1 cellular context compared by ENCODE assay signal in the genomic region with DNA sequence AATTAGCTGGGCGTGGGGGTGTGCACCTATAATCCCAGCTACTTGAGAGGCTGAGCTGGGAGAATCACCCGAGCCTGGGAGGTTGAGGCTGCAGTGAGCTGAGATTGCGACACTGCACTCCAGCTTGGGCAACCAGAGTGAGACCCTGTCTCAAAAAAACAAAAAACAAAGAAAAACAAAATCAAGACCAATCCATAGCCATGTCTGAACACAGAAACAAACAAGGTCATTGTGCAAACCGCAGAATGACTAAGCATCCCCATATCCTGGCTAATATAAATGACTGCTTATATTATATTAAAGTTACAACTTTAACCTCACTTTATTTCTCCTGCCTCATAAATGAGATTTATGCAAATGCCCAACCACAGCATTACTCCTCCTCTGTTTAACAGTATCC.
A peak's percentile ranks its signal among the peaks of the same experiment; 100 is the strongest.
TF ChIP-seq lines count a peak whose summit lies in the region.

No MANE protein-coding gene starts in this region.

TF ChIP-seq in K562, 482 proteins besides CTCF, POLR2A, EP300 and RAD21 (continued from another document):
- TF ChIP-seq, protein P1, sequence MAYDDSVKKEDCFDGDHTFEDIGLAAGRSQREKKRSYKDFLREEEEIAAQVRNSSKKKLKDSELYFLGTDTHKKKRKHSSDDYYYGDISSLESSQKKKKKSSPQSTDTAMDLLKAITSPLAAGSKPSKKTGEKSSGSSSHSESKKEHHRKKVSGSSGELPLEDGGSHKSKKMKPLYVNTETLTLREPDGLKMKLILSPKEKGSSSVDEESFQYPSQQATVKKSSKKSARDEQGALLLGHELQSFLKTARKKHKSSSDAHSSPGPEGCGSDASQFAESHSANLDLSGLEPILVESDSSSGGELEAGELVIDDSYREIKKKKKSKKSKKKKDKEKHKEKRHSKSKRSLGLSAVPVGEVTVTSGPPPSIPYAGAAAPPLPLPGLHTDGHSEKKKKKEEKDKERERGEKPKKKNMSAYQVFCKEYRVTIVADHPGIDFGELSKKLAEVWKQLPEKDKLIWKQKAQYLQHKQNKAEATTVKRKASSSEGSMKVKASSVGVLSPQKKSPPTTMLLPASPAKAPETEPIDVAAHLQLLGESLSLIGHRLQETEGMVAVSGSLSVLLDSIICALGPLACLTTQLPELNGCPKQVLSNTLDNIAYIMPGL (CRISPR knock-in tag; IDR thresholded peaks at IDR 0.05): no peak
- TF ChIP-seq, protein P2, sequence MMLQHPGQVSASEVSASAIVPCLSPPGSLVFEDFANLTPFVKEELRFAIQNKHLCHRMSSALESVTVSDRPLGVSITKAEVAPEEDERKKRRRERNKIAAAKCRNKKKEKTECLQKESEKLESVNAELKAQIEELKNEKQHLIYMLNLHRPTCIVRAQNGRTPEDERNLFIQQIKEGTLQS (IDR thresholded peaks at IDR 0.05): peak; percentile 41; the same call in 1 of the 2 replicates
- TF ChIP-seq, protein P2 (CRISPR knock-in tag; conservative IDR thresholded peaks at IDR 0.05): no peak
- TF ChIP-seq, protein P3, sequence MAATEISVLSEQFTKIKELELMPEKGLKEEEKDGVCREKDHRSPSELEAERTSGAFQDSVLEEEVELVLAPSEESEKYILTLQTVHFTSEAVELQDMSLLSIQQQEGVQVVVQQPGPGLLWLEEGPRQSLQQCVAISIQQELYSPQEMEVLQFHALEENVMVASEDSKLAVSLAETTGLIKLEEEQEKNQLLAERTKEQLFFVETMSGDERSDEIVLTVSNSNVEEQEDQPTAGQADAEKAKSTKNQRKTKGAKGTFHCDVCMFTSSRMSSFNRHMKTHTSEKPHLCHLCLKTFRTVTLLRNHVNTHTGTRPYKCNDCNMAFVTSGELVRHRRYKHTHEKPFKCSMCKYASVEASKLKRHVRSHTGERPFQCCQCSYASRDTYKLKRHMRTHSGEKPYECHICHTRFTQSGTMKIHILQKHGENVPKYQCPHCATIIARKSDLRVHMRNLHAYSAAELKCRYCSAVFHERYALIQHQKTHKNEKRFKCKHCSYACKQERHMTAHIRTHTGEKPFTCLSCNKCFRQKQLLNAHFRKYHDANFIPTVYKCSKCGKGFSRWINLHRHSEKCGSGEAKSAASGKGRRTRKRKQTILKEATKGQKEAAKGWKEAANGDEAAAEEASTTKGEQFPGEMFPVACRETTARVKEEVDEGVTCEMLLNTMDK (IDR thresholded peaks at IDR 0.05; ENCODE audit: borderline replicate concordance, insufficient read depth, low read depth, low read length, poor library complexity, severe bottlenecking): no peak
- TF ChIP-seq MTA3 (IDR thresholded peaks at IDR 0.05; ENCODE audit: borderline replicate concordance) (no peak), KLF13 (tag; IDR thresholded peaks at IDR 0.05; ENCODE audit: borderline replicate concordance, low read depth) (no peak), ESRRA (IDR thresholded peaks at IDR 0.05; ENCODE audit: borderline replicate concordance, low read depth) (peak; percentile 62; the same call in 1 of the 2 replicates), HNRNPLL (IDR thresholded peaks at IDR 0.05; ENCODE audit: low read depth, low read length, poor library complexity, severe bottlenecking) (no peak), SETDB1 (IDR thresholded peaks at IDR 0.05; ENCODE audit: low read length) (no peak), ZNF717 (CRISPR knock-in tag; IDR thresholded peaks at IDR 0.05) (no peak), ETS2 (tag; IDR thresholded peaks at IDR 0.05; ENCODE audit: borderline replicate concordance, poor library complexity, severe bottlenecking) (no peak), CEBPB (tag; IDR thresholded peaks at IDR 0.05) (peak; percentile 91), FOXA3 (CRISPR knock-in tag; conservative IDR thresholded peaks at IDR 0.05 in 1 of 2, IDR thresholded peaks at IDR 0.05 in 1 of 2) (no peak), ZNF124 (CRISPR knock-in tag; IDR thresholded peaks at IDR 0.05) (no peak), EWSR1 (IDR thresholded peaks at IDR 0.05; ENCODE audit: borderline replicate concordance, low read depth, partially characterized antibody) (no peak), RBBP5 (IDR thresholded peaks at IDR 0.05; ENCODE audit: borderline replicate concordance, insufficient read depth, low read length, poor library complexity, severe bottlenecking) (no peak), HDAC1 (IDR thresholded peaks at IDR 0.05) (peak in 1 of 2 experiments; percentile 48; a peak in 1 of 4 replicates), MYBL2 (IDR thresholded peaks at IDR 0.05; ENCODE audit: low read depth) (no peak), MYBL2 (CRISPR knock-in tag; IDR thresholded peaks at IDR 0.05; ENCODE audit: borderline replicate concordance) (no peak), SMARCE1 (IDR thresholded peaks at IDR 0.05) (peak; percentile 47; the same call in 1 of the 2 replicates), MAFG (tag; conservative IDR thresholded peaks at IDR 0.05) (peak; percentile 77), ZNF551 (CRISPR knock-in tag; IDR thresholded peaks at IDR 0.05) (no peak), SMARCA4 (IDR thresholded peaks at IDR 0.05) (peak; percentile 60; the same call in 1 of the 2 replicates), TAF15 (IDR thresholded peaks at IDR 0.05; ENCODE audit: low read depth, low read length) (no peak), DPF2 (IDR thresholded peaks at IDR 0.05) (peak; percentile 53; the same call in 1 of the 2 replicates), TAF9B (IDR thresholded peaks at IDR 0.05; ENCODE audit: partially characterized antibody) (no peak), SIRT6 (IDR thresholded peaks at IDR 0.05; ENCODE audit: low read depth, low read length) (no peak), CBFB (CRISPR knock-in tag; IDR thresholded peaks at IDR 0.05) (no peak), SMAD1 (IDR thresholded peaks at IDR 0.05; ENCODE audit: low read depth, low read length, partially characterized antibody) (no peak), YY1 (IDR thresholded peaks at IDR 0.05; ENCODE audit: borderline replicate concordance in 1 of 3, control insufficient read depth in 1 of 3, extremely low read depth in 1 of 3, insufficient read depth in 3 of 3, insufficient read length in 1 of 3, insufficient replicate concordance in 2 of 3, low read depth in 1 of 3, low read length in 2 of 3) (no peak), NCOR1 (IDR thresholded peaks at IDR 0.05) (no peak), DNMT1 (IDR thresholded peaks at IDR 0.05) (no peak), ZNF41 (CRISPR knock-in tag; conservative IDR thresholded peaks at IDR 0.05) (no peak), ZNF696 (CRISPR knock-in tag; conservative IDR thresholded peaks at IDR 0.05) (no peak), FOXP1 (CRISPR knock-in tag; IDR thresholded peaks at IDR 0.05) (no peak), ZZZ3 (IDR thresholded peaks at IDR 0.05) (no peak), POLR2H (tag; IDR thresholded peaks at IDR 0.05; ENCODE audit: low read depth) (no peak), NR1H2 (CRISPR knock-in tag; IDR thresholded peaks at IDR 0.05) (no peak), SLC30A9 (CRISPR knock-in tag; IDR thresholded peaks at IDR 0.05) (no peak), MAFK (IDR thresholded peaks at IDR 0.05; ENCODE audit: low read length) (peak; percentile 53; the same call in 1 of the 2 replicates), SMC3 (conservative IDR thresholded peaks at IDR 0.05; ENCODE audit: insufficient read depth, low read depth, low read length) (no peak), ZNF316 (IDR thresholded peaks at IDR 0.05) (peak; percentile 84), RBM14 (IDR thresholded peaks at IDR 0.05; ENCODE audit: borderline replicate concordance, insufficient read depth, low read depth, low read length) (no peak), RFX5 (IDR thresholded peaks at IDR 0.05; ENCODE audit: low read depth, low read length) (no peak), FOXA1 (IDR thresholded peaks at IDR 0.05; ENCODE audit: borderline replicate concordance) (no peak), PHF20 (IDR thresholded peaks at IDR 0.05; ENCODE audit: partially characterized antibody) (peak; percentile 2), FOXK2 (conservative IDR thresholded peaks at IDR 0.05 in 1 of 2, IDR thresholded peaks at IDR 0.05 in 1 of 2; ENCODE audit: low read depth in 2 of 2) (no peak), PRPF4 (IDR thresholded peaks at IDR 0.05; ENCODE audit: insufficient read depth, low read depth, low read length, poor library complexity, severe bottlenecking) (no peak), NFRKB (IDR thresholded peaks at IDR 0.05; ENCODE audit: low read depth) (no peak), RFX1 (IDR thresholded peaks at IDR 0.05) (no peak), ARNT (IDR thresholded peaks at IDR 0.05) (no peak)
- TF ChIP-seq, protein P4, sequence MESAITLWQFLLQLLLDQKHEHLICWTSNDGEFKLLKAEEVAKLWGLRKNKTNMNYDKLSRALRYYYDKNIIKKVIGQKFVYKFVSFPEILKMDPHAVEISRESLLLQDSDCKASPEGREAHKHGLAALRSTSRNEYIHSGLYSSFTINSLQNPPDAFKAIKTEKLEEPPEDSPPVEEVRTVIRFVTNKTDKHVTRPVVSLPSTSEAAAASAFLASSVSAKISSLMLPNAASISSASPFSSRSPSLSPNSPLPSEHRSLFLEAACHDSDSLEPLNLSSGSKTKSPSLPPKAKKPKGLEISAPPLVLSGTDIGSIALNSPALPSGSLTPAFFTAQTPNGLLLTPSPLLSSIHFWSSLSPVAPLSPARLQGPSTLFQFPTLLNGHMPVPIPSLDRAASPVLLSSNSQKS (CRISPR knock-in tag; IDR thresholded peaks at IDR 0.05): no peak
- TF ChIP-seq, protein P5, sequence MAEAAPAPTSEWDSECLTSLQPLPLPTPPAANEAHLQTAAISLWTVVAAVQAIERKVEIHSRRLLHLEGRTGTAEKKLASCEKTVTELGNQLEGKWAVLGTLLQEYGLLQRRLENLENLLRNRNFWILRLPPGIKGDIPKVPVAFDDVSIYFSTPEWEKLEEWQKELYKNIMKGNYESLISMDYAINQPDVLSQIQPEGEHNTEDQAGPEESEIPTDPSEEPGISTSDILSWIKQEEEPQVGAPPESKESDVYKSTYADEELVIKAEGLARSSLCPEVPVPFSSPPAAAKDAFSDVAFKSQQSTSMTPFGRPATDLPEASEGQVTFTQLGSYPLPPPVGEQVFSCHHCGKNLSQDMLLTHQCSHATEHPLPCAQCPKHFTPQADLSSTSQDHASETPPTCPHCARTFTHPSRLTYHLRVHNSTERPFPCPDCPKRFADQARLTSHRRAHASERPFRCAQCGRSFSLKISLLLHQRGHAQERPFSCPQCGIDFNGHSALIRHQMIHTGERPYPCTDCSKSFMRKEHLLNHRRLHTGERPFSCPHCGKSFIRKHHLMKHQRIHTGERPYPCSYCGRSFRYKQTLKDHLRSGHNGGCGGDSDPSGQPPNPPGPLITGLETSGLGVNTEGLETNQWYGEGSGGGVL (CRISPR knock-in tag; IDR thresholded peaks at IDR 0.05): no peak
- TF ChIP-seq, protein P6, sequence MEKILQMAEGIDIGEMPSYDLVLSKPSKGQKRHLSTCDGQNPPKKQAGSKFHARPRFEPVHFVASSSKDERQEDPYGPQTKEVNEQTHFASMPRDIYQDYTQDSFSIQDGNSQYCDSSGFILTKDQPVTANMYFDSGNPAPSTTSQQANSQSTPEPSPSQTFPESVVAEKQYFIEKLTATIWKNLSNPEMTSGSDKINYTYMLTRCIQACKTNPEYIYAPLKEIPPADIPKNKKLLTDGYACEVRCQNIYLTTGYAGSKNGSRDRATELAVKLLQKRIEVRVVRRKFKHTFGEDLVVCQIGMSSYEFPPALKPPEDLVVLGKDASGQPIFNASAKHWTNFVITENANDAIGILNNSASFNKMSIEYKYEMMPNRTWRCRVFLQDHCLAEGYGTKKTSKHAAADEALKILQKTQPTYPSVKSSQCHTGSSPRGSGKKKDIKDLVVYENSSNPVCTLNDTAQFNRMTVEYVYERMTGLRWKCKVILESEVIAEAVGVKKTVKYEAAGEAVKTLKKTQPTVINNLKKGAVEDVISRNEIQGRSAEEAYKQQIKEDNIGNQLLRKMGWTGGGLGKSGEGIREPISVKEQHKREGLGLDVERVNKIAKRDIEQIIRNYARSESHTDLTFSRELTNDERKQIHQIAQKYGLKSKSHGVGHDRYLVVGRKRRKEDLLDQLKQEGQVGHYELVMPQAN (IDR thresholded peaks at IDR 0.05; ENCODE audit: borderline replicate concordance): no peak
- TF ChIP-seq, protein P7, sequence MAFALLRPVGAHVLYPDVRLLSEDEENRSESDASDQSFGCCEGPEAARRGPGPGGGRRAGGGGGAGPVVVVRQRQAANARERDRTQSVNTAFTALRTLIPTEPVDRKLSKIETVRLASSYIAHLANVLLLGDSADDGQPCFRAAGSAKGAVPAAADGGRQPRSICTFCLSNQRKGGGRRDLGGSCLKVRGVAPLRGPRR (CRISPR knock-in tag; IDR thresholded peaks at IDR 0.05): no peak
- TF ChIP-seq, protein P8, sequence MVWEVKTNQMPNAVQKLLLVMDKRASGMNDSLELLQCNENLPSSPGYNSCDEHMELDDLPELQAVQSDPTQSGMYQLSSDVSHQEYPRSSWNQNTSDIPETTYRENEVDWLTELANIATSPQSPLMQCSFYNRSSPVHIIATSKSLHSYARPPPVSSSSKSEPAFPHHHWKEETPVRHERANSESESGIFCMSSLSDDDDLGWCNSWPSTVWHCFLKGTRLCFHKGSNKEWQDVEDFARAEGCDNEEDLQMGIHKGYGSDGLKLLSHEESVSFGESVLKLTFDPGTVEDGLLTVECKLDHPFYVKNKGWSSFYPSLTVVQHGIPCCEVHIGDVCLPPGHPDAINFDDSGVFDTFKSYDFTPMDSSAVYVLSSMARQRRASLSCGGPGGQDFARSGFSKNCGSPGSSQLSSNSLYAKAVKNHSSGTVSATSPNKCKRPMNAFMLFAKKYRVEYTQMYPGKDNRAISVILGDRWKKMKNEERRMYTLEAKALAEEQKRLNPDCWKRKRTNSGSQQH (CRISPR knock-in tag; IDR thresholded peaks at IDR 0.05): no peak
- TF ChIP-seq, protein P9, sequence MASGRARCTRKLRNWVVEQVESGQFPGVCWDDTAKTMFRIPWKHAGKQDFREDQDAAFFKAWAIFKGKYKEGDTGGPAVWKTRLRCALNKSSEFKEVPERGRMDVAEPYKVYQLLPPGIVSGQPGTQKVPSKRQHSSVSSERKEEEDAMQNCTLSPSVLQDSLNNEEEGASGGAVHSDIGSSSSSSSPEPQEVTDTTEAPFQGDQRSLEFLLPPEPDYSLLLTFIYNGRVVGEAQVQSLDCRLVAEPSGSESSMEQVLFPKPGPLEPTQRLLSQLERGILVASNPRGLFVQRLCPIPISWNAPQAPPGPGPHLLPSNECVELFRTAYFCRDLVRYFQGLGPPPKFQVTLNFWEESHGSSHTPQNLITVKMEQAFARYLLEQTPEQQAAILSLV (tag; IDR thresholded peaks at IDR 0.05): 0 out of 2 replicates have a peak, but pooled peaks have one; percentile 34
